Comparison of ENCODE assay signal across 8 cellular contexts in the genomic region with DNA sequence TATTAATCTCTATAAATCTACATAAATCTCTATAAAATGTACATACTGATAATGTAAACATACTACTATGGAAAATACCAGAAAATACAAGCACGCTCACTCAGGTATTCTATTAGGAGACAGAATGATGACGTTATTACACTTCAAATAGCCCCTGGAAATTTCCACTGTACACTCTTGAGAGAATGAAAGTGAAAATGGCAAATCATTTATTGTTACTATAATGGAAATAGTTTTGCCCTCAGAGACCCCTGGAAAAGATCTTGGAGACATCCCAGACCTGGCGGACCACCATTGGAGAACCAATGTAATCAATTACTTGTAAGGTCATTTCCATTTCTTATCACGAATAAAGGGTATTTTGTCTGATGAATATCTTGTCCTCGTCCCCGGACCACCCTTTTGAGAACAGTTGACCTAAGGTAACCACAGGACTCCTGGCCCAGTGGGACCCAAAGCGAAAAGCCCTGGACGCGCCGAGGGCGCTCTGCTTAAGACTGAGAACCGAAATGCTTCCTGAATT. TPM values are rescaled to one million over a fixed set of nuclear protein-coding genes. Genes with fewer than 3 reads are reported as not detected.
DNase-seq lines count a peak whose midpoint lies in the region; ATAC-seq, FAIRE-seq and TF ChIP-seq lines count a peak whose summit lies in the region.

No MANE protein-coding gene starts in this region.

- no peaks in the 10 kb centered on the region for H3K36me3 Mint-ChIP-seq in T-cell

- H3K9me3 Mint-ChIP-seq in T-cell, result no peaks in the 10 kb centered on the region

- no peak for FAIRE-seq in GM12892 (lab: Jason Lieb, UNC)

- H3K27me3 ChIP-seq in foreskin keratinocyte, result no peaks in the 10 kb centered on the region

- peak overlapping the region; percentile 92 for H3K27ac ChIP-seq in foreskin keratinocyte

- H3K27ac Mint-ChIP-seq in T-cell, result no peak overlapping the region

- CTCF ChIA-PET in AG04449 (lab: Yijun Ruan, JAX), result no interaction called here
- CTCF ChIA-PET in T-cell (lab: Charles Lee), result no interaction called here

- ATAC-seq in GM18858 (IDR thresholded peaks at IDR 0.05; ENCODE audit: unreplicated experiment), result peak; percentile 36
- ATAC-seq in HG03045 (IDR thresholded peaks at IDR 0.05; ENCODE audit: unreplicated experiment), result peak; percentile 36
- peak in 1 of 4 experiments; percentile 40 for ATAC-seq in T-cell (replicated peaks in 1 of 4)
- peak; percentile 38 for ATAC-seq in foreskin keratinocyte

- H3K4me3 Mint-ChIP-seq in T-cell, result peak overlapping the region; percentile 80 to 82 (median 81)

- no peak for TF ChIP-seq CTCF in AG04449 (IDR thresholded peaks at IDR 0.05; ENCODE audit: insufficient read depth, low read length, missing control alignments)
- no peak for TF ChIP-seq CTCF in foreskin keratinocyte (conservative IDR thresholded peaks at IDR 0.05)

- peak overlapping the region; percentile 55 for H3K4me3 ChIP-seq in AG04449 (ENCODE audit: low read depth, low read length)

- H3K4me1 Mint-ChIP-seq in T-cell, result peaks cover 5 to 16% (median 9%) of the 10 kb centered on the region in 3 donors

- no peak; the same call in 1 of the 2 replicates for TF ChIP-seq POLR2A in GM12892 (IDR thresholded peaks at IDR 0.05; ENCODE audit: low read depth, low read length)

- POLR2A ChIA-PET in AG04449 (lab: Yijun Ruan, JAX) (no interaction called here), T-cell (lab: Charles Lee) (no interaction called here)

- peaks cover 7% of the 10 kb centered on the region for H3K4me1 ChIP-seq in foreskin keratinocyte

- no peak for DNase-seq in AG04449 (ENCODE audit: low read depth, low spot score)
- no peak for DNase-seq in T-cell
- peak; percentile 8 to 39 for DNase-seq in foreskin keratinocyte
- DNase-seq in renal cortical epithelial cell (ENCODE audit: low read depth), result peak; percentile 57
- no peak for DNase-seq in NCI-H1105 (lab: John Stamatoyannopoulos, UW)
- DNase-seq in GM12892 (ENCODE audit: insufficient read length), result no peak

- peaks cover 37 to 41% of the 10 kb centered on the region in 2 donors for H3K27me3 Mint-ChIP-seq in T-cell

RNA-seq across cellular contexts. Expression of a gene that starts 0.5 kb away (rescaled TPM):
- total RNA-seq in T-cell (under 1 TPM in 4 of 5 donors, not detected in 1; 0.03 to 0.09 (median 0.05) TPM), foreskin keratinocyte (4.8 and 7.9 TPM in 2 replicates), renal cortical epithelial cell (4.5 and 11.7 TPM in 2 replicates)
- polyA plus RNA-seq in foreskin keratinocyte, result 2.3 and 4.1 TPM in 2 replicates
- polyA plus RNA-seq in GM12892 (2012; ENCODE audit: missing spikeins), result 2.0 TPM

RNA-seq across cellular contexts. Expression of a gene that starts 34.8 kb away (rescaled TPM):
- total RNA-seq in T-cell (not detected), foreskin keratinocyte (not detected in 2 replicates), renal cortical epithelial cell (0.17 and 0.30 TPM in 2 replicates)
- not detected in 2 replicates for polyA plus RNA-seq in foreskin keratinocyte
- 0.30 TPM for polyA plus RNA-seq in GM12892 (2012; ENCODE audit: missing spikeins)

Comparison
In these comparisons a context has a peak if more than half of its experiments do, and no peak if none do; other contexts are left out.
1. DNase-seq: peak in foreskin keratinocyte (2 of 2) and renal cortical epithelial cell (single experiment); none in AG04449 (single experiment), T-cell (0 of 34), NCI-H1105 (single experiment) and GM12892 (single experiment).